ENCODE assay signal across 30 cellular contexts in genomic region chr16:86887416-86887815, GRCh38.
"Had no signal": no experiment of that assay in that cellular context is flagged by ENCODE, and none has a peak within 500 bp of the region (broad histone marks: within the 10 kb centered on the region; RNA-seq: fewer than 3 reads in every experiment).

No MANE protein-coding gene starts in this region.

- H3K4me1 Mint-ChIP-seq: immature natural killer cell; naive thymus-derived CD4-positive, alpha-beta T cell; stimulated activated naive B cell treated with anti-CD40 and anti-IgM and Interleukin-4, amounts not matched to agents 10 μg/mL and 1 μg/mL and 100 μg/mL, for 72 hours had no signal

- H3K9me3 ChIP-seq: left lung, lower lobe of right lung, pancreas, prostate gland, stomach, testis, thyroid gland, transverse colon, vagina had no signal

- H3K36me3 Mint-ChIP-seq: immature natural killer cell; mesothelial cell of epicardium; naive thymus-derived CD4-positive, alpha-beta T cell; natural killer cell treated with Interleukin-12 subunit alpha and Interleukin-12 subunit beta and Interleukin-15 and Interleukin-18, amount 100 ng/mL, for 72 hours; stimulated activated naive B cell treated with anti-CD40 and anti-IgM and Interleukin-4, amounts not matched to agents 10 μg/mL and 1 μg/mL and 100 μg/mL, for 72 hours had no signal

- H3K27ac Mint-ChIP-seq: immature natural killer cell; mesothelial cell of epicardium; naive thymus-derived CD4-positive, alpha-beta T cell; natural killer cell treated with Interleukin-12 subunit alpha and Interleukin-12 subunit beta and Interleukin-15 and Interleukin-18, amount 100 ng/mL, for 72 hours; stimulated activated naive B cell treated with anti-CD40 and anti-IgM and Interleukin-4, amounts not matched to agents 10 μg/mL and 1 μg/mL and 100 μg/mL, for 72 hours had no signal

- H3K27ac ChIP-seq: left lung, lower lobe of right lung, pancreas, prostate gland, stomach, testis, thyroid gland, transverse colon, vagina had no signal

- ATAC-seq: left colon; left lung; lower lobe of right lung; naive thymus-derived CD4-positive, alpha-beta T cell; natural killer cell treated with Interleukin-12 subunit alpha and Interleukin-12 subunit beta and Interleukin-15 and Interleukin-18, amount 100 ng/mL, for 72 hours; pancreas; right cardiac atrium; sciatic nerve; stimulated activated naive B cell treated with anti-CD40 and anti-IgM and Interleukin-4, amounts not matched to agents 10 μg/mL and 1 μg/mL and 100 μg/mL, for 72 hours; stimulated activated naive CD8-positive, alpha-beta T cell treated with anti-CD3 and anti-CD28 coated beads, Interleukin-15, Interleukin-2, amounts not matched to agents 100 U/mL and 50 U/mL, for 24 hours had no signal

- H3K36me3 ChIP-seq: left lung, lower lobe of right lung, pancreas, prostate gland, stomach, thyroid gland, transverse colon, vagina had no signal

- FAIRE-seq: islet of Langerhans, kidney, pancreas, small intestine had no signal

- DNase-seq: hippocampal formation; immature natural killer cell; kidney; left colon; left lung; lower lobe of right lung; mammary epithelial cell; mesenchymal stem cell; naive thymus-derived CD4-positive, alpha-beta T cell; nucleus accumbens; pancreas; retina; right cardiac atrium; small intestine; stimulated activated CD4-positive, alpha-beta T cell treated with anti-CD3 and anti-CD28 coated beads, Interleukin-1b, Interleukin-23, amount 100 ng/mL, for 48 hours; stimulated activated CD4-positive, alpha-beta T cell treated with anti-CD3 and anti-CD28 coated beads, Interleukin-2, amount 100 ng/mL, for 48 hours; stimulated activated CD4-positive, alpha-beta T cell treated with anti-CD3 and anti-CD28 coated beads, Interleukin-4, amount 100 ng/mL, for 4 hours; stimulated activated CD8-positive, alpha-beta memory T cell treated with anti-CD3 and anti-CD28 coated beads, Interleukin-4, amount 100 ng/mL, for 48 hours; stimulated activated naive B cell treated with anti-CD40 and anti-IgM and Interleukin-4, amounts not matched to agents 10 μg/mL and 1 μg/mL and 100 μg/mL, for 72 hours; stimulated activated naive CD8-positive, alpha-beta T cell treated with anti-CD3 and anti-CD28 coated beads, Interleukin-15, Interleukin-2, amounts not matched to agents 100 U/mL and 50 U/mL, for 24 hours; stomach; testis; thyroid gland; transverse colon had no signal

- H3K4me1 ChIP-seq: left lung, lower lobe of right lung, pancreas, prostate gland, stomach, thyroid gland, transverse colon had no signal

- H3K4me3 ChIP-seq: left lung, lower lobe of right lung, pancreas, prostate gland, stomach, testis, thyroid gland, transverse colon, vagina had no signal

- H3K4me3 Mint-ChIP-seq: immature natural killer cell; mesothelial cell of epicardium; naive thymus-derived CD4-positive, alpha-beta T cell; natural killer cell treated with Interleukin-12 subunit alpha and Interleukin-12 subunit beta and Interleukin-15 and Interleukin-18, amount 100 ng/mL, for 72 hours; stimulated activated naive B cell treated with anti-CD40 and anti-IgM and Interleukin-4, amounts not matched to agents 10 μg/mL and 1 μg/mL and 100 μg/mL, for 72 hours had no signal

- H3K27me3 ChIP-seq: testis, thyroid gland, vagina had no signal
